In genomic region chr1:66243548-66244130, GRCh38 we compare ENCODE assay signal across 11 cellular contexts.
DNase-seq lines count a peak whose midpoint lies in the region; ATAC-seq and TF ChIP-seq lines count a peak whose summit lies in the region.
"Had no signal": no experiment of that assay in that cellular context is flagged by ENCODE, and none has a peak within 500 bp of the region (broad histone marks: within the 10 kb centered on the region; RNA-seq: fewer than 3 reads in every experiment).

No MANE protein-coding gene starts in this region.

- H3K4me1 ChIP-seq in right cardiac atrium (ENCODE audit: control insufficient read depth, insufficient read depth, low read length): no peaks in the 10 kb centered on the region
- H3K4me1 ChIP-seq: neural progenitor cell had no signal

- peak; percentile 59 for ATAC-seq in GM18907 (IDR thresholded peaks at IDR 0.05; ENCODE audit: unreplicated experiment)
- peak; percentile 39 for ATAC-seq in HG03565 (IDR thresholded peaks at IDR 0.05; ENCODE audit: unreplicated experiment)
- no peak for ATAC-seq in HG03108 (IDR thresholded peaks at IDR 0.05; ENCODE audit: unreplicated experiment)
- no peak for ATAC-seq in right cardiac atrium

- in situ Hi-C loops in brain microvascular endothelial cell (cut with HindIII; ENCODE audit: low pct_ligation_motif_present, low sequenced_read_pairs): loop anchor here (25.0 kb wide), 1 partner anchor 281 kb away; no protein-coding TSS in a partner anchor

- peak; percentile 58 for DNase-seq in EH (ENCODE audit: low read depth)
- peak; percentile 32 for DNase-seq in brain microvascular endothelial cell
- DNase-seq in H7: no peak
- DNase-seq in GF-D8 (lab: John Stamatoyannopoulos, UW): no peak
- no peak for DNase-seq in right cardiac atrium
- DNase-seq: NCI-H1105 treated with DMSO at 0.1 percent for 48 hours had no signal

- no peaks in the 10 kb centered on the region for H3K36me3 ChIP-seq in brain microvascular endothelial cell (replicated peaks)
- H3K36me3 ChIP-seq in H7 (replicated peaks; ENCODE audit: control insufficient read depth, insufficient read depth, low read length): no peaks in the 10 kb centered on the region
- H3K36me3 ChIP-seq: neural progenitor cell had no signal

- WGBS in right cardiac atrium: 68% methylated on average over 2 of the region's 2 CpGs

- H3K9me3 ChIP-seq in right cardiac atrium (ENCODE audit: control insufficient read depth, low read length): no peaks in the 10 kb centered on the region

- H3K27ac ChIP-seq in brain microvascular endothelial cell (peak overlapping the region; percentile 71), right cardiac atrium (ENCODE audit: low read length) (no peak overlapping the region)
- H3K27ac ChIP-seq: HL-60, neural progenitor cell had no signal

- H3K27me3 ChIP-seq in brain microvascular endothelial cell (replicated peaks) (no peaks in the 10 kb centered on the region), H7 (ENCODE audit: control insufficient read depth, insufficient read depth, low read length) (no peaks in the 10 kb centered on the region; the same call in 1 of the 2 replicates), right cardiac atrium (ENCODE audit: control insufficient read depth, insufficient read depth) (no peaks in the 10 kb centered on the region)
- H3K27me3 ChIP-seq: neural progenitor cell had no signal

- TF ChIP-seq CTCF in brain microvascular endothelial cell (IDR thresholded peaks at IDR 0.05; ENCODE audit: low read depth, low read length, missing control alignments): no peak

- intact Hi-C loops in right cardiac atrium (cut with DNase I): loop anchor here (2.0 to 5.0 kb wide), 4 partner anchors 281 to 286 kb away; no protein-coding TSS in a partner anchor

- H3K4me3 ChIP-seq in brain microvascular endothelial cell (ENCODE audit: low read depth, low read length) (no peak overlapping the region), H7 (ENCODE audit: insufficient read depth, low read depth, low read length) (no peak overlapping the region), right cardiac atrium (ENCODE audit: low read length) (no peak overlapping the region)
- H3K4me3 ChIP-seq: neural progenitor cell had no signal

Comparison
In these comparisons a context has a peak if more than half of its experiments do, and no peak if none do; other contexts are left out.
1. DNase-seq: peak in EH (single experiment) and brain microvascular endothelial cell (single experiment); none in H7 (single experiment), GF-D8 (single experiment) and right cardiac atrium (0 of 3).
2. ATAC-seq: peak in GM18907 (single experiment) and HG03565 (single experiment); none in HG03108 (single experiment) and right cardiac atrium (0 of 2).